In genomic region chr9:89418112-89418872, GRCh38 we compare ENCODE assay signal across 11 cellular contexts.
A peak's percentile ranks its signal among the peaks of the same experiment; 100 is the strongest.
DNase-seq lines count a peak whose midpoint lies in the region; ATAC-seq and TF ChIP-seq lines count a peak whose summit lies in the region.
"Had no signal": no experiment of that assay in that cellular context is flagged by ENCODE, and none has a peak within 500 bp of the region (broad histone marks: within the 10 kb centered on the region; RNA-seq: fewer than 3 reads in every experiment).

No MANE protein-coding gene starts in this region.

- 37% methylated on average over 13 of the region's 13 CpGs for WGBS in prostate gland

- peaks cover 98% of the 10 kb centered on the region for H3K4me1 Mint-ChIP-seq in stimulated activated naive CD8-positive, alpha-beta T cell treated with anti-CD3 and anti-CD28 coated beads, Interleukin-15, Interleukin-2, amounts not matched to agents 100 ng/mL and 50 ng/mL, for 24 hours (ENCODE audit: low read depth)
- peaks cover 67% of the 10 kb centered on the region for H3K4me1 Mint-ChIP-seq in dendritic cell treated with granulocyte-macrophage colony-stimulating factor and Interleukin-4, amounts not matched to agents 40 ng/mL and 50 ng/mL, for 4 days (ENCODE audit: low read depth)

- H3K4me3 Mint-ChIP-seq in stimulated activated naive CD8-positive, alpha-beta T cell treated with anti-CD3 and anti-CD28 coated beads, Interleukin-15, Interleukin-2, amounts not matched to agents 100 ng/mL and 50 ng/mL, for 24 hours, result peak overlapping the region; percentile 81
- peak overlapping the region; percentile 42 for H3K4me3 Mint-ChIP-seq in dendritic cell treated with granulocyte-macrophage colony-stimulating factor and Interleukin-4, amounts not matched to agents 40 ng/mL and 50 ng/mL, for 4 days

- no peaks in the 10 kb centered on the region for H3K36me3 ChIP-seq in prostate gland
- H3K36me3 ChIP-seq: gastrocnemius medialis, ovary had no signal

- no peaks in the 10 kb centered on the region for H3K27me3 ChIP-seq in prostate gland (replicated peaks; ENCODE audit: insufficient read depth)
- H3K27me3 ChIP-seq: gastrocnemius medialis, ovary had no signal

- H3K36me3 Mint-ChIP-seq in stimulated activated naive CD8-positive, alpha-beta T cell treated with anti-CD3 and anti-CD28 coated beads, Interleukin-15, Interleukin-2, amounts not matched to agents 100 ng/mL and 50 ng/mL, for 24 hours (ENCODE audit: low read depth), result peaks cover 87% of the 10 kb centered on the region
- peaks cover 12% of the 10 kb centered on the region for H3K36me3 Mint-ChIP-seq in dendritic cell treated with granulocyte-macrophage colony-stimulating factor and Interleukin-4, amounts not matched to agents 40 ng/mL and 50 ng/mL, for 4 days (ENCODE audit: low read depth)

- intact Hi-C loops in dendritic cell treated with granulocyte-macrophage colony-stimulating factor and Interleukin-4, amounts not matched to agents 40 ng/mL and 50 ng/mL, for 4 days (cut with micrococcal nuclease), result no loop called here
- intact Hi-C loops in prostate gland (cut with DNase I), result no loop called here

- H3K27ac Mint-ChIP-seq in stimulated activated naive CD8-positive, alpha-beta T cell treated with anti-CD3 and anti-CD28 coated beads, Interleukin-15, Interleukin-2, amounts not matched to agents 100 ng/mL and 50 ng/mL, for 24 hours, result peak overlapping the region; percentile 98
- peak overlapping the region; percentile 60 for H3K27ac Mint-ChIP-seq in dendritic cell treated with granulocyte-macrophage colony-stimulating factor and Interleukin-4, amounts not matched to agents 40 ng/mL and 50 ng/mL, for 4 days

- DNase-seq in stimulated activated naive CD8-positive, alpha-beta T cell treated with anti-CD3 and anti-CD28 coated beads, Interleukin-15, Interleukin-2, amounts not matched to agents 100 U/mL and 50 U/mL, for 24 hours, result no peak
- DNase-seq in Jurkat, Clone E6-1 (ENCODE audit: low read depth, low spot score), result no peak
- DNase-seq in UCSD-AML1 (lab: John Stamatoyannopoulos, UW; ENCODE audit: unreplicated experiment), result no peak
- DNase-seq in prostate gland (ENCODE audit: low spot score), result no peak
- no peak for DNase-seq in NCI-H510A treated with DMSO at 0.1 percent for 48 hours (lab: John Stamatoyannopoulos, UW)
- DNase-seq: gastrocnemius medialis, ovary had no signal

- H3K9me3 ChIP-seq in prostate gland, result no peaks in the 10 kb centered on the region
- H3K9me3 ChIP-seq: gastrocnemius medialis, ovary had no signal

- peak overlapping the region; percentile 43 for H3K4me3 ChIP-seq in Jurkat, Clone E6-1 (ENCODE audit: low read length)
- H3K4me3 ChIP-seq in prostate gland, result no peak overlapping the region
- H3K4me3 ChIP-seq: gastrocnemius medialis, K562, ovary had no signal

- peaks cover 9% of the 10 kb centered on the region for H3K9me3 Mint-ChIP-seq in stimulated activated naive CD8-positive, alpha-beta T cell treated with anti-CD3 and anti-CD28 coated beads, Interleukin-15, Interleukin-2, amounts not matched to agents 100 ng/mL and 50 ng/mL, for 24 hours
- no peaks in the 10 kb centered on the region for H3K9me3 Mint-ChIP-seq in dendritic cell treated with granulocyte-macrophage colony-stimulating factor and Interleukin-4, amounts not matched to agents 40 ng/mL and 50 ng/mL, for 4 days

- no peaks in the 10 kb centered on the region for H3K4me1 ChIP-seq in prostate gland (replicated peaks)

- TF ChIP-seq CTCF in prostate gland (IDR thresholded peaks at IDR 0.05), result no peak

- TF ChIP-seq POLR2A in prostate gland (IDR thresholded peaks at IDR 0.05), result no peak

- no peaks in the 10 kb centered on the region for H3K27me3 Mint-ChIP-seq in stimulated activated naive CD8-positive, alpha-beta T cell treated with anti-CD3 and anti-CD28 coated beads, Interleukin-15, Interleukin-2, amounts not matched to agents 100 ng/mL and 50 ng/mL, for 24 hours
- H3K27me3 Mint-ChIP-seq in dendritic cell treated with granulocyte-macrophage colony-stimulating factor and Interleukin-4, amounts not matched to agents 40 ng/mL and 50 ng/mL, for 4 days, result no peaks in the 10 kb centered on the region

- H3K27ac ChIP-seq in prostate gland, result no peak overlapping the region
- H3K27ac ChIP-seq: gastrocnemius medialis, ovary had no signal

- no peak for ATAC-seq in stimulated activated naive CD8-positive, alpha-beta T cell treated with anti-CD3 and anti-CD28 coated beads, Interleukin-15, Interleukin-2, amounts not matched to agents 100 U/mL and 50 U/mL, for 24 hours
- no peak for ATAC-seq in HG03159 (IDR thresholded peaks at IDR 0.05; ENCODE audit: unreplicated experiment)
- ATAC-seq: gastrocnemius medialis, K562 had no signal
